In the genomic region with DNA sequence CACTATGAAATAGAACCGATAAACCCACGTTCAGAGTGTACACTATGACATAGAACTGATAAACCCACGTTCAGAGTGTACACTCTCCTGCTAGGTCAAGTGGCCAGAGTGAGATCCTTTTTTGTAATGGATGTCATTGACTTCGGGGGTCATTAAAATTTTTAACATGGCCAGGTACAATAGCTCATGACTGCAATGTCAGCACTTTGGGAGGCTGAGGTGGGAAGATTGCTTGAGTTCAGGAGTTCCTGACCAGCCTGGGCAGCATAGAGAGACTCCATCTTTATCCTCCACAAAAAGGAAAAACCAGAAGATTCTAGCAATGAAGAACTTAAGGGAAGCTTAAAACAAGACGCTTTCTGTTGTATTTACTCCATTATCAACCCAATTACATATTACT, we compare ENCODE assay signal across 11 cellular contexts.
"Had no signal": no experiment of that assay in that cellular context is flagged by ENCODE, and none has a peak within 500 bp of the region (broad histone marks: within the 10 kb centered on the region; RNA-seq: fewer than 3 reads in every experiment).

No MANE protein-coding gene starts in this region.

- H3K27ac ChIP-seq: GM23248 had no signal

- H3K9ac ChIP-seq: GM23248 had no signal

- H2AFZ ChIP-seq: GM23248, GM23338 had no signal

- H3K4me3 ChIP-seq: GM23248, GM23338, HAP-1 had no signal

- H3K9me3 ChIP-seq: HAP-1 had no signal

- FAIRE-seq: H1, H54 had no signal

- ATAC-seq: GM23338, HCT116 had no signal

- H3K4me1 ChIP-seq: HAP-1 had no signal

- DNase-seq: GM23248, GOT3, H7, H9, HCEC 1CT, HFFc6 had no signal

- H3K36me3 ChIP-seq: HAP-1 had no signal

- H3K4me2 ChIP-seq: GM23338 had no signal
